Comparison of ENCODE assay signal across 24 cellular contexts in the genomic region with DNA sequence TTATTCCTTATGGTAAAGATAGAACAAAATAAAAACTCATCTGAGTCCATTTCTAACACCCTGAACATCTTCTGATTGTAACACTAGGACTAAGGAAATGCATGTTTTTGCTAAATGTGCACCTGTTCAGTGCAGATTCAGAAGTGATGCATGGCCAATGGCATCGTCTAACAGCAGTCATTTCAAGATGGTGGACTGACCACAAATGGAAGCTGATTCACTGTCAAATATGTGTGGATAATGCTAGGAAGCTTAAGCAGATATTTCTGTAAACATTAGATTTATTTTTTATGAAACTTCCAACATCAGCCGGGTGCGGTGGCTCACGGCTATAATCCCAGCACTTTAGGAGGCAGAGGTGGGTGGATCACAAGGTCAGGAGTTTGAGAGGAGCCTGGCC.
"Had no signal": no experiment of that assay in that cellular context is flagged by ENCODE, and none has a peak within 500 bp of the region (broad histone marks: within the 10 kb centered on the region; RNA-seq: fewer than 3 reads in every experiment).

No MANE protein-coding gene starts in this region.

- H3K27me3 ChIP-seq: left lung, ovary, right atrium auricular region, right lobe of liver, spleen, stomach, testis, thyroid gland, transverse colon, upper lobe of left lung, vagina had no signal

- FAIRE-seq: islet of Langerhans, kidney, small intestine had no signal

- H3K36me3 ChIP-seq: left lung, lower lobe of right lung, ovary, right atrium auricular region, right lobe of liver, spleen, stomach, thyroid gland, transverse colon, upper lobe of left lung, vagina had no signal

- H3K4me3 ChIP-seq: left lung, lower lobe of right lung, ovary, right atrium auricular region, right lobe of liver, spleen, stomach, testis, thyroid gland, transverse colon, upper lobe of left lung, vagina had no signal

- H3K9me3 ChIP-seq: left lung, lower lobe of right lung, ovary, right atrium auricular region, right lobe of liver, spleen, stomach, testis, thyroid gland, transverse colon, upper lobe of left lung, vagina had no signal

- H3K27ac ChIP-seq: left lung, lower lobe of right lung, ovary, right atrium auricular region, right lobe of liver, spleen, stomach, testis, thyroid gland, transverse colon, upper lobe of left lung, vagina had no signal

- DNase-seq: hippocampal formation; kidney; left colon; left lung; lower lobe of right lung; mammary epithelial cell; mesenchymal stem cell; naive thymus-derived CD4-positive, alpha-beta T cell; ovary; right lobe of liver; small intestine; spleen; stimulated activated CD4-positive, alpha-beta T cell treated with anti-CD3 and anti-CD28 coated beads, Interleukin-4, amount 100 ng/mL, for 24 hours; stimulated activated naive CD4-positive, alpha-beta T cell treated with Interleukin-2 at 50 U/mL for 16 hours; stomach; testis; thyroid gland; transverse colon; upper lobe of left lung had no signal

- ATAC-seq: left colon; left lung; lower lobe of right lung; naive thymus-derived CD4-positive, alpha-beta T cell; natural killer cell treated with Interleukin-12 subunit alpha and Interleukin-12 subunit beta and Interleukin-15 and Interleukin-18, amount 100 ng/mL, for 72 hours; right lobe of liver; stimulated activated effector memory CD8-positive, alpha-beta T cell treated with anti-CD3 and anti-CD28 coated beads, Interleukin-12 subunit alpha, Interleukin-12 subunit beta, amount 100 ng/mL, for 72 hours had no signal

- H3K4me1 ChIP-seq: left lung, lower lobe of right lung, right atrium auricular region, right lobe of liver, spleen, stomach, testis, thyroid gland, transverse colon, upper lobe of left lung, vagina had no signal
